Comparison of ENCODE assay signal across 3 cellular contexts in genomic region chr6:75236630-75237029, GRCh38.
TF ChIP-seq lines count a peak whose summit lies in the region.

No MANE protein-coding gene starts in this region.

TF ChIP-seq in GM12891, 5 proteins besides CTCF, POLR2A, EP300 and RAD21:
- TF ChIP-seq PAX5 (IDR thresholded peaks at IDR 0.05; ENCODE audit: insufficient read depth, low read length, severe bottlenecking): no peak
- 0 out of 2 replicates have a peak, but pooled peaks have one; percentile 13 for TF ChIP-seq POLR2AphosphoS5 (IDR thresholded peaks at IDR 0.05; ENCODE audit: low read depth, low read length)
TF ChIP-seq in GM12891: peak in this region for 1.

TF ChIP-seq in GM23338, 12 proteins besides CTCF, POLR2A, EP300 and RAD21 (continues in another document):
- TF ChIP-seq ZNF331 (CRISPR knock-in tag; IDR thresholded peaks at IDR 0.05; ENCODE audit: low read depth) (no peak), EZH2 (IDR thresholded peaks at IDR 0.05; ENCODE audit: low read depth, unreplicated experiment) (no peak), EZH2phosphoT487 (IDR thresholded peaks at IDR 0.05; ENCODE audit: unreplicated experiment) (no peak), ZNF114 (CRISPR knock-in tag; IDR thresholded peaks at IDR 0.05) (no peak), REST (IDR thresholded peaks at IDR 0.05; ENCODE audit: unreplicated experiment) (no peak), POLR2AphosphoS5 (IDR thresholded peaks at IDR 0.05; ENCODE audit: low read depth) (no peak), NANOG (IDR thresholded peaks at IDR 0.05; ENCODE audit: borderline replicate concordance) (no peak), STAT1 (IDR thresholded peaks at IDR 0.05; ENCODE audit: unreplicated experiment) (no peak), JUNB (IDR thresholded peaks at IDR 0.05; ENCODE audit: unreplicated experiment) (no peak), CREB1 (CRISPR knock-in tag; IDR thresholded peaks at IDR 0.05; ENCODE audit: low read depth) (no peak), ETS1 (IDR thresholded peaks at IDR 0.05) (no peak)

TF ChIP-seq in K562, 482 proteins besides CTCF, POLR2A, EP300 and RAD21:
- TF ChIP-seq ILK (tag; IDR thresholded peaks at IDR 0.05; ENCODE audit: borderline replicate concordance, low read depth) (no peak), POLR2B (IDR thresholded peaks at IDR 0.05; ENCODE audit: low read depth, partially characterized antibody) (peak; percentile 46), PML (IDR thresholded peaks at IDR 0.05; ENCODE audit: low read length) (0 out of 2 replicates have a peak, but pooled peaks have one; percentile 20), GATA2 (CRISPR knock-in tag; IDR thresholded peaks at IDR 0.05) (no peak), SUPT5H (IDR thresholded peaks at IDR 0.05) (peak; percentile 44; the same call in 1 of the 2 replicates), THRB (CRISPR knock-in tag; conservative IDR thresholded peaks at IDR 0.05) (peak; percentile 56; the same call in 1 of the 2 replicates)
